In genomic region chr17:16973043-16973442, GRCh38 we compare ENCODE assay signal across 13 cellular contexts. TPM values are rescaled to one million over a fixed set of nuclear protein-coding genes. Genes with fewer than 3 reads are reported as not detected.
DNase-seq lines count a peak whose midpoint lies in the region; TF ChIP-seq lines count a peak whose summit lies in the region.
"Not testable (repeated sequence)": the region's sequence is repeated elsewhere in the genome, so short reads cannot be mapped to it uniquely, and the experiment has no call there.
"Had no signal": no experiment of that assay in that cellular context is flagged by ENCODE, and none has a peak within 500 bp of the region (broad histone marks: within the 10 kb centered on the region; RNA-seq: fewer than 3 reads in every experiment).

No MANE protein-coding gene starts in this region.

- H3K4me3 ChIP-seq in BLaER1 treated with 17β-estradiol and CSF1 and Interleukin-3, amounts not matched to agents 10 nM and 100 nM; MM.1S (ENCODE audit: low read length); SU-DHL-6 (ENCODE audit: insufficient read depth, low read length, poor library complexity, severe bottlenecking); osteoblast (ENCODE audit: insufficient read depth, low read length): not testable (repeated sequence)

- not testable (repeated sequence) for H2BK120ac ChIP-seq in H9 (ENCODE audit: low read depth, low read length, poor library complexity, severe bottlenecking)

- peaks cover 84 to 100% (median 96%) of the 10 kb centered on the region in 10 experiments for H3K4me1 ChIP-seq in BLaER1 treated with 17β-estradiol and CSF1 and Interleukin-3, amounts not matched to agents 10 nM and 100 nM
- not testable (repeated sequence) for H3K4me1 ChIP-seq in H9 (ENCODE audit: insufficient read depth, low read length); osteoblast (ENCODE audit: insufficient read depth, low read length)
- peaks cover 62% of the 10 kb centered on the region for H3K4me1 ChIP-seq in MM.1S (ENCODE audit: low read length)

- not testable (repeated sequence) for H3K23me2 ChIP-seq in H9 (ENCODE audit: insufficient read length, low read depth, low read length, poor library complexity, severe bottlenecking)

- H3K9ac ChIP-seq in BLaER1 treated with 17β-estradiol and CSF1 and Interleukin-3, amounts not matched to agents 10 nM and 100 nM, result peak overlapping the region in 1 of 11 experiments; percentile 38; a peak in 1 of 22 replicates
- not testable (repeated sequence) for H3K9ac ChIP-seq in H9 (ENCODE audit: extremely low read depth, insufficient read length, low read length)
- peak overlapping the region; percentile 47; the same call in 1 of the 2 replicates for H3K9ac ChIP-seq in MM.1S (ENCODE audit: low read length)
- H3K9ac ChIP-seq in SU-DHL-6 (ENCODE audit: low read length), result peak overlapping the region; percentile 17; the same call in 1 of the 2 replicates

- not testable (repeated sequence) for H3K27ac Mint-ChIP-seq in H9

- not testable (repeated sequence) for H3K9me2 ChIP-seq in MM.1S (replicated peaks; ENCODE audit: insufficient read depth, low read length); SU-DHL-6 (replicated peaks; ENCODE audit: insufficient read depth, low read length)

- H4K91ac ChIP-seq in H9 (ENCODE audit: insufficient read length, low read depth, low read length), result not testable (repeated sequence)

- not testable (repeated sequence) for H2BK15ac ChIP-seq in H9 (ENCODE audit: low read depth, low read length)

- not testable (repeated sequence) for H3K4me3 Mint-ChIP-seq in H9

- H3K14ac ChIP-seq in H9 (ENCODE audit: insufficient read depth, low read length), result not testable (repeated sequence)

- not testable (repeated sequence) for H2BK12ac ChIP-seq in H9 (ENCODE audit: insufficient read length, low read depth, low read length)

- H2AFZ ChIP-seq in H9 (ENCODE audit: low read length); MM.1S (ENCODE audit: low read length); SU-DHL-6 (ENCODE audit: low read depth, low read length, severe bottlenecking); osteoblast (ENCODE audit: low read length): not testable (repeated sequence)

- not testable (repeated sequence) for H2BK5ac ChIP-seq in H9 (ENCODE audit: insufficient read length, low read length)

- not testable (repeated sequence) for H3K79me1 ChIP-seq in H9 (ENCODE audit: insufficient read depth, low read depth, low read length, poor library complexity, severe bottlenecking)

- TF ChIP-seq CTCF in H9 (conservative IDR thresholded peaks at IDR 0.05); MM.1S (IDR thresholded peaks at IDR 0.05; ENCODE audit: low read length); SU-DHL-6 (IDR thresholded peaks at IDR 0.05; ENCODE audit: insufficient read depth, low read length, poor library complexity, severe bottlenecking); osteoblast (IDR thresholded peaks at IDR 0.05; ENCODE audit: extremely low read depth, low read depth, low read length): not testable (repeated sequence)

- H3F3A ChIP-seq in MM.1S (ENCODE audit: insufficient read depth, low read length), result peaks cover 83% of the 10 kb centered on the region
- H3F3A ChIP-seq in SU-DHL-6 (ENCODE audit: insufficient read depth), result peaks cover 62% of the 10 kb centered on the region

- no CpG with 5 or more reads among the region's 10 CpGs for WGBS in H9 (ENCODE audit: extremely low coverage, insufficient read length, low lambda C conversion rate)

- not testable (repeated sequence) for H3K4ac ChIP-seq in H9 (ENCODE audit: low read depth, low read length)

- H4K5ac ChIP-seq in H9 (ENCODE audit: insufficient read length, low read depth, low read length), result not testable (repeated sequence)

- not testable (repeated sequence) for H3K56ac ChIP-seq in H9 (ENCODE audit: insufficient read length, low read depth, low read length)

- not testable (repeated sequence) for H3K27me3 Mint-ChIP-seq in H9 (ENCODE audit: low read depth)

- not testable (repeated sequence) for H3K36me3 Mint-ChIP-seq in H9 (ENCODE audit: insufficient read depth in 1 of 3, low read depth in 3 of 3)

- H3K27ac ChIP-seq in BLaER1 treated with 17β-estradiol and CSF1 and Interleukin-3, amounts not matched to agents 10 nM and 100 nM, result peak overlapping the region in 3 of 11 experiments; percentile 28 to 34 (median 32); a peak in 3 of 22 replicates
- H3K27ac ChIP-seq in H9 (ENCODE audit: insufficient read length, low read depth, low read length); osteoblast (ENCODE audit: low read depth, low read length): not testable (repeated sequence)
- H3K27ac ChIP-seq in MM.1S (ENCODE audit: low read length) (peak overlapping the region; percentile 100; the same call in 1 of the 2 replicates), SU-DHL-6 (ENCODE audit: low read depth, low read length) (peak overlapping the region; percentile 85)

- peaks cover 8 to 16% of the 10 kb centered on the region in 2 experiments for H3K4me1 Mint-ChIP-seq in H9

- H3K23ac ChIP-seq in H9 (ENCODE audit: insufficient read length, low read depth, low read length), result not testable (repeated sequence)

- not testable (repeated sequence) for H3K79me2 ChIP-seq in H9 (ENCODE audit: insufficient read depth, low read length); osteoblast (ENCODE audit: insufficient read depth, low read length)
- H3K79me2 ChIP-seq in MM.1S (ENCODE audit: low read length) (peaks cover 56% of the 10 kb centered on the region), SU-DHL-6 (ENCODE audit: insufficient read depth, low read length) (peaks cover 33% of the 10 kb centered on the region)

- DNase-seq in H9, result peak; percentile 14
- DNase-seq in MM.1S, result not testable (repeated sequence)
- DNase-seq in dermis blood vessel endothelial cell, result peak; percentile 18
- peak; percentile 71 for DNase-seq in mesenteric fat pad (ENCODE audit: low spot score)
- DNase-seq in osteoblast (ENCODE audit: insufficient read length, low spot score, missing footprints), result peak; percentile 34

- H3K27me3 ChIP-seq in BLaER1 treated with 17β-estradiol and CSF1 and Interleukin-3, amounts not matched to agents 10 nM and 100 nM, result peaks cover 0 to 15% (median 0%) of the 10 kb centered on the region in 11 experiments; a peak in 4 of 22 replicates
- not testable (repeated sequence) for H3K27me3 ChIP-seq in H9 (ENCODE audit: insufficient read depth, low read length); MM.1S (replicated peaks; ENCODE audit: insufficient read depth, low read length); SU-DHL-6 (ENCODE audit: low read length)
- peaks cover 39% of the 10 kb centered on the region for H3K27me3 ChIP-seq in osteoblast (ENCODE audit: insufficient read depth, low read length)

- H3T11ph ChIP-seq in H9 (ENCODE audit: low read length), result not testable (repeated sequence)

- H3K9me3 Mint-ChIP-seq in H9, result not testable (repeated sequence)

- not testable (repeated sequence) for H2BK20ac ChIP-seq in H9 (ENCODE audit: low read depth, low read length, poor library complexity, severe bottlenecking)

- H2AK5ac ChIP-seq in H9 (ENCODE audit: insufficient read length, low read length), result not testable (repeated sequence)

- H3K36me3 ChIP-seq in BLaER1 treated with 17β-estradiol and CSF1 and Interleukin-3, amounts not matched to agents 10 nM and 100 nM; MM.1S (replicated peaks; ENCODE audit: insufficient read depth, low read length); SU-DHL-6 (ENCODE audit: low read length); osteoblast (ENCODE audit: insufficient read depth, low read length): not testable (repeated sequence)

- not testable (repeated sequence) for H4K20me1 ChIP-seq in BLaER1 treated with 17β-estradiol and CSF1 and Interleukin-3, amounts not matched to agents 10 nM and 100 nM; H9 (ENCODE audit: control insufficient read depth, insufficient read depth, insufficient read length); MM.1S (ENCODE audit: insufficient read depth, low read length); SU-DHL-6 (ENCODE audit: low read depth, low read length); osteoblast (ENCODE audit: insufficient read depth, low read length)

- H4K8ac ChIP-seq in H9 (replicated peaks; ENCODE audit: insufficient read length, low read depth, low read length), result not testable (repeated sequence)

- not testable (repeated sequence) for H3K9me3 ChIP-seq in BLaER1 treated with 17β-estradiol and CSF1 and Interleukin-3, amounts not matched to agents 10 nM and 100 nM (replicated peaks in 1 of 11); H9 (ENCODE audit: control insufficient read depth, low read depth, low read length); MM.1S (replicated peaks; ENCODE audit: insufficient read depth, low read length); SU-DHL-6 (ENCODE audit: insufficient read depth, low read length); osteoblast (ENCODE audit: low read depth, low read length)

- H3K18ac ChIP-seq in H9 (ENCODE audit: insufficient read length, low read depth, low read length), result not testable (repeated sequence)

- H3K4me2 ChIP-seq in BLaER1 treated with 17β-estradiol and CSF1 and Interleukin-3, amounts not matched to agents 10 nM and 100 nM, result peak overlapping the region; percentile 72 to 91 (median 89); a peak in 21 of 22 replicates
- not testable (repeated sequence) for H3K4me2 ChIP-seq in H9 (ENCODE audit: insufficient read depth, insufficient read length, low read length); osteoblast (ENCODE audit: insufficient read depth, low read length)
- H3K4me2 ChIP-seq in MM.1S (ENCODE audit: low read depth, low read length), result peak overlapping the region; percentile 20; the same call in 1 of the 2 replicates
- peak overlapping the region; percentile 61 for H3K4me2 ChIP-seq in SU-DHL-6 (ENCODE audit: low read depth, low read length, poor library complexity, severe bottlenecking)

RNA-seq across cellular contexts. Expression of gene TNFRSF13B, which starts 1.1 kb away (rescaled TPM):
- total RNA-seq in H9 (2021) (0.11 and 0.28 TPM in 2 replicates), dermis blood vessel endothelial cell (not detected in 2 replicates), mesenteric fat pad (not detected), osteoblast (not detected in 2 replicates)
- total RNA-seq: A172; CD4-positive, alpha-beta memory T cell; GM23248; H4; HT-29; K562 had no signal
